In genomic region chr5:80091792-80092192, GRCh38 we compare ENCODE assay signal across 8 cellular contexts. TPM values are rescaled to one million over a fixed set of nuclear protein-coding genes. Genes with fewer than 3 reads are reported as not detected.
DNase-seq lines count a peak whose midpoint lies in the region; TF ChIP-seq lines count a peak whose summit lies in the region.
"Not testable (repeated sequence)": the region's sequence is repeated elsewhere in the genome, so short reads cannot be mapped to it uniquely, and the experiment has no call there.

No MANE protein-coding gene starts in this region.

- H3K4me1 ChIP-seq in tibial artery = not testable (repeated sequence)

- H3K9me3 Mint-ChIP-seq in neural crest cell = not testable (repeated sequence)

- not testable (repeated sequence) for H3K4me3 ChIP-seq in tibial artery

- intact Hi-C loops in cardiac septum (cut with DNase I) (loop anchor here (2.0 to 5.0 kb wide), 4 partner anchors 166 to 316 kb away; partner anchors contain the start of genes SERINC5 and ZFYVE16), tibial artery (cut with DNase I; ENCODE audit: low total_unique reads) (loop anchor here (5.0 kb wide), 1 partner anchor 216 kb away; no protein-coding TSS in a partner anchor)

- not testable (repeated sequence) for H3K27me3 ChIP-seq in tibial artery

- H3K4me3 Mint-ChIP-seq in neural crest cell = not testable (repeated sequence)

- in situ Hi-C loops in KBM-7 (cut with MboI; ENCODE audit: low pct_unique_long_range_greater_than_20kb, low sequenced_read_pairs) = loop anchor here (10.0 kb wide), 1 partner anchor 213 kb away; no protein-coding TSS in a partner anchor
- in situ Hi-C loops in T47D (cut with HindIII; ENCODE audit: low pct_unique_long_range_greater_than_20kb, low sequenced_read_pairs) = not testable (repeated sequence)

- not testable (repeated sequence) for H3K27ac Mint-ChIP-seq in neural crest cell (ENCODE audit: unreplicated experiment)

- H3K27me3 Mint-ChIP-seq in neural crest cell (ENCODE audit: low read depth) = not testable (repeated sequence)

- peaks cover 33% of the 10 kb centered on the region for H3K4me1 Mint-ChIP-seq in neural crest cell

- H3K9me3 ChIP-seq in tibial artery = not testable (repeated sequence)

- H3K27ac ChIP-seq in tibial artery = not testable (repeated sequence)

- H3K36me3 ChIP-seq in tibial artery = not testable (repeated sequence)

- DNase-seq in DMS79 (lab: John Stamatoyannopoulos, UW) = peak; percentile 3
- DNase-seq in KBM-7 = peak; percentile 73
- DNase-seq in NCI-H774 (lab: John Stamatoyannopoulos, UW) = peak; percentile 41
- DNase-seq in activated CD4-positive, CD25-positive, alpha-beta regulatory T cell treated with anti-CD3 and anti-CD28 coated beads, Interleukin-2, amount 50 U/mL, for 72 hours = peak; percentile 36
- DNase-seq in T47D (ENCODE audit: low read depth in 1 of 2, low spot score in 1 of 2) = peak; percentile 43 to 50
- DNase-seq in cardiac septum (ENCODE audit: low spot score) = peak; percentile 51
- peak; percentile 12 for DNase-seq in neural crest cell (ENCODE audit: low read depth, low spot score)
- not testable (repeated sequence) for DNase-seq in tibial artery

- peak; percentile 88 for TF ChIP-seq CTCF in neural crest cell (conservative IDR thresholded peaks at IDR 0.05)
- TF ChIP-seq CTCF in tibial artery (IDR thresholded peaks at IDR 0.05) = peak; percentile 70 to 81

- H3K36me3 Mint-ChIP-seq in neural crest cell (ENCODE audit: low read depth) = not testable (repeated sequence)

RNA-seq across cellular contexts. Expression of gene THBS4, which starts 56.6 kb away (rescaled TPM):
- total RNA-seq in cardiac septum = 464 TPM
- total RNA-seq in neural crest cell = 6.9 and 10.0 TPM in 2 replicates

Comparison
In these comparisons a context has a peak if more than half of its experiments do, and no peak if none do; other contexts are left out.
1. RNA of gene THBS4, which starts 56.6 kb away (total RNA-seq): 464 TPM in cardiac septum (single experiment); 6.9 to 10.0 TPM in neural crest cell; every median in the first group is over 10 times any median in the second.